In the genomic region with DNA sequence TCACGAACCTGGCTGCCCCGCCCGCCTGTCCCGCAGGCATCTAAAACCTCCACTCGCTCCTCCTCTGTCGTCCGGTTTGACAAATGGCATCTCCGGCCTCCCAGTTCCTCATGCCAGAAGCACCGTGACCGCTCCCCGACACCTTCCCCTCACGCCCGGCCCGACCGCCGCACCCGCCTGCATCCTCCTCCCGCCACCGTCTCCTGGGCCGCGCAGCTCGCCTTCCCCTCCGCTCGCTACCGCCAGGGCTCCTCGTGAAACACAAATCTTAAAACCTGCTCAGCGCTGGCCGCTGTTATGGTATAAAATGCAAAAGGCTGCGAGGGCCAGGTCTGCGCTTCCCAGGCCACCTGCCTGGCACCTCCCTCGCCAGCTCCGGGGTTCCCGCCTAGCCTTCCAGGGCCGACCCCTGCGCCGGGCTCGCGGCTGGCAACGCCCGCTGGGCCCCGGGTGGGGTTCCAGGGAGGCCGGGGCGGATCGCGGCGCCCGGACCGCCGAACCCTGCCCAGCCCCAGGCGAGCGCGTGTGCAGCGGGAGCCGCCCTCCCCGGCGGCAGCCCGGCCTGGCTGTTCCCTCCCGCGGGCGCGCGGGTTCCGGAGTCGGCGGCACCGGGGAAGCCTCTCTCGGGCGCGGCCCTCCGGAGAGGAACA, we compare ENCODE assay signal across 8 cellular contexts. TPM values are rescaled to one million over a fixed set of nuclear protein-coding genes. Genes with fewer than 3 reads are reported as not detected.
DNase-seq lines count a peak whose midpoint lies in the region; ATAC-seq and TF ChIP-seq lines count a peak whose summit lies in the region.

No MANE protein-coding gene starts in this region.

- no peak for TF ChIP-seq CTCF in WERI-Rb-1 (IDR thresholded peaks at IDR 0.05; ENCODE audit: low read depth, low read length)
- no peak for TF ChIP-seq CTCF in GM10248 (IDR thresholded peaks at IDR 0.05; ENCODE audit: control extremely low read depth, extremely low read depth, low read depth, missing control alignments)

- peak; percentile 9 for ATAC-seq in HG03159 (IDR thresholded peaks at IDR 0.05; ENCODE audit: unreplicated experiment)
- peak in 1 of 2 donors; percentile 18 for ATAC-seq in natural killer cell treated with Interleukin-12 subunit alpha and Interleukin-12 subunit beta and Interleukin-15 and Interleukin-18, amount 100 ng/mL, for 72 hours

- H3K27ac Mint-ChIP-seq in activated T-cell treated with anti-CD3 and anti-CD28 coated beads, Interleukin-2, amount 50 U/mL, for 24 hours = peak overlapping the region; percentile 92
- H3K27ac Mint-ChIP-seq in natural killer cell treated with Interleukin-12 subunit alpha and Interleukin-12 subunit beta and Interleukin-15 and Interleukin-18, amount 100 ng/mL, for 72 hours = peak overlapping the region; percentile 37 to 61

- no peaks in the 10 kb centered on the region for H3K9me3 Mint-ChIP-seq in activated T-cell treated with anti-CD3 and anti-CD28 coated beads, Interleukin-2, amount 50 U/mL, for 24 hours
- H3K9me3 Mint-ChIP-seq in natural killer cell treated with Interleukin-12 subunit alpha and Interleukin-12 subunit beta and Interleukin-15 and Interleukin-18, amount 100 ng/mL, for 72 hours = no peaks in the 10 kb centered on the region

- H3K36me3 Mint-ChIP-seq in activated T-cell treated with anti-CD3 and anti-CD28 coated beads, Interleukin-2, amount 50 U/mL, for 24 hours (ENCODE audit: low read depth) = peaks cover 53% of the 10 kb centered on the region
- no peaks in the 10 kb centered on the region for H3K36me3 Mint-ChIP-seq in natural killer cell treated with Interleukin-12 subunit alpha and Interleukin-12 subunit beta and Interleukin-15 and Interleukin-18, amount 100 ng/mL, for 72 hours

- peak overlapping the region; percentile 74 for H3K4me3 ChIP-seq in WERI-Rb-1 (ENCODE audit: low read depth, low read length)

- H3K9me3 ChIP-seq in WERI-Rb-1 (ENCODE audit: severe bottlenecking) = no peaks in the 10 kb centered on the region

- no peaks in the 10 kb centered on the region for H3K27me3 ChIP-seq in WERI-Rb-1 (ENCODE audit: insufficient read depth, low read depth, severe bottlenecking)

- peak overlapping the region; percentile 75 for H3K27ac ChIP-seq in WERI-Rb-1

- POLR2A ChIA-PET in GM10248 (lab: Yijun Ruan, JAX) = interaction anchor here (1.2 to 2.4 kb wide), 3 partner anchors 10 to 373 kb away, joined by 9 to 24 read pairs (median 11); a partner anchor contains a TSS

- no peaks in the 10 kb centered on the region for H3K27me3 Mint-ChIP-seq in activated T-cell treated with anti-CD3 and anti-CD28 coated beads, Interleukin-2, amount 50 U/mL, for 24 hours
- H3K27me3 Mint-ChIP-seq in natural killer cell treated with Interleukin-12 subunit alpha and Interleukin-12 subunit beta and Interleukin-15 and Interleukin-18, amount 100 ng/mL, for 72 hours = no peaks in the 10 kb centered on the region

- no peak for DNase-seq in activated T-cell treated with anti-CD3 and anti-CD28 coated beads, Interleukin-2, amount 50 U/mL, for 24 hours
- DNase-seq in activated T-cell treated with anti-CD3 and anti-CD28 coated beads for 4 hours (no peak), WERI-Rb-1 (no peak), erythroblast (lab: John Stamatoyannopoulos, UW) (peak; percentile 67 to 74), GM10248 (ENCODE audit: extremely low spot score) (no peak), mucosa of gallbladder (ENCODE audit: low spot score) (no peak)
- DNase-seq in natural killer cell treated with Interleukin-12 subunit alpha and Interleukin-12 subunit beta and Interleukin-15 and Interleukin-18, amount 100 ng/mL, for 72 hours (ENCODE audit: low spot score) = no peak

- H3K4me3 Mint-ChIP-seq in activated T-cell treated with anti-CD3 and anti-CD28 coated beads, Interleukin-2, amount 50 U/mL, for 24 hours = peak overlapping the region; percentile 95
- peak overlapping the region; percentile 94 for H3K4me3 Mint-ChIP-seq in natural killer cell treated with Interleukin-12 subunit alpha and Interleukin-12 subunit beta and Interleukin-15 and Interleukin-18, amount 100 ng/mL, for 72 hours

- CTCF ChIA-PET in GM10248 (lab: Yijun Ruan, JAX) = interaction anchor here (1.0 to 2.0 kb wide), 9 partner anchors 8 to 1145 kb away, joined by 3 to 17 read pairs (median 5); a partner anchor contains a TSS

- TF ChIP-seq POLR2A in erythroblast (IDR thresholded peaks at IDR 0.05; ENCODE audit: low read length) = no peak

- peaks cover 64% of the 10 kb centered on the region for H3K36me3 ChIP-seq in WERI-Rb-1

- H3K4me1 Mint-ChIP-seq in activated T-cell treated with anti-CD3 and anti-CD28 coated beads, Interleukin-2, amount 50 U/mL, for 24 hours (ENCODE audit: low read depth) = peaks cover 29% of the 10 kb centered on the region
- peaks cover 14 to 15% of the 10 kb centered on the region in 2 donors for H3K4me1 Mint-ChIP-seq in natural killer cell treated with Interleukin-12 subunit alpha and Interleukin-12 subunit beta and Interleukin-15 and Interleukin-18, amount 100 ng/mL, for 72 hours (ENCODE audit: low read depth in 2 of 2)

RNA-seq across cellular contexts. Expression of a gene that starts 0.5 kb away (rescaled TPM):
- total RNA-seq in natural killer cell treated with Interleukin-12 subunit alpha and Interleukin-12 subunit beta and Interleukin-15 and Interleukin-18, amount 100 ng/mL, for 72 hours = 10 to 100 TPM; 26.9 to 30.1 TPM
- 57.9 TPM for total RNA-seq in mucosa of gallbladder

RNA-seq across cellular contexts. Expression of a gene that starts 0.9 kb away (rescaled TPM):
- total RNA-seq in natural killer cell treated with Interleukin-12 subunit alpha and Interleukin-12 subunit beta and Interleukin-15 and Interleukin-18, amount 100 ng/mL, for 72 hours = 10 to 100 TPM; 47.9 to 81.8 TPM
- 54.4 TPM for total RNA-seq in mucosa of gallbladder

RNA-seq across cellular contexts. Expression of a gene that starts 8.9 kb away (rescaled TPM):
- total RNA-seq in natural killer cell treated with Interleukin-12 subunit alpha and Interleukin-12 subunit beta and Interleukin-15 and Interleukin-18, amount 100 ng/mL, for 72 hours = 100 to 1,000 TPM in 1 of 2 donors, 10 to 100 TPM in 1; 98.1 to 192 TPM
- 87.7 TPM for total RNA-seq in mucosa of gallbladder

RNA-seq across cellular contexts. Expression of a gene that starts 9.3 kb away (rescaled TPM):
- 10 to 100 TPM; 34.8 to 55.0 TPM for total RNA-seq in natural killer cell treated with Interleukin-12 subunit alpha and Interleukin-12 subunit beta and Interleukin-15 and Interleukin-18, amount 100 ng/mL, for 72 hours
- total RNA-seq in mucosa of gallbladder = 31.9 TPM

RNA-seq across cellular contexts. Expression of a gene that starts 10.5 kb away (rescaled TPM):
- total RNA-seq in natural killer cell treated with Interleukin-12 subunit alpha and Interleukin-12 subunit beta and Interleukin-15 and Interleukin-18, amount 100 ng/mL, for 72 hours = 10 to 100 TPM; 37.4 to 46.4 TPM
- total RNA-seq in mucosa of gallbladder = 129 TPM

Comparison
In these comparisons a context has a peak if more than half of its experiments do, and no peak if none do; other contexts are left out.
1. DNase-seq: peak in erythroblast (2 of 2); none in activated T-cell treated with anti-CD3 and anti-CD28 coated beads, Interleukin-2, amount 50 U/mL, for 24 hours (single experiment), activated T-cell treated with anti-CD3 and anti-CD28 coated beads for 4 hours (single experiment), WERI-Rb-1 (single experiment), natural killer cell treated with Interleukin-12 subunit alpha and Interleukin-12 subunit beta and Interleukin-15 and Interleukin-18, amount 100 ng/mL, for 72 hours (single experiment), GM10248 (single experiment) and mucosa of gallbladder (single experiment).